ENCODE assay signal across 8 cellular contexts in the genomic region with DNA sequence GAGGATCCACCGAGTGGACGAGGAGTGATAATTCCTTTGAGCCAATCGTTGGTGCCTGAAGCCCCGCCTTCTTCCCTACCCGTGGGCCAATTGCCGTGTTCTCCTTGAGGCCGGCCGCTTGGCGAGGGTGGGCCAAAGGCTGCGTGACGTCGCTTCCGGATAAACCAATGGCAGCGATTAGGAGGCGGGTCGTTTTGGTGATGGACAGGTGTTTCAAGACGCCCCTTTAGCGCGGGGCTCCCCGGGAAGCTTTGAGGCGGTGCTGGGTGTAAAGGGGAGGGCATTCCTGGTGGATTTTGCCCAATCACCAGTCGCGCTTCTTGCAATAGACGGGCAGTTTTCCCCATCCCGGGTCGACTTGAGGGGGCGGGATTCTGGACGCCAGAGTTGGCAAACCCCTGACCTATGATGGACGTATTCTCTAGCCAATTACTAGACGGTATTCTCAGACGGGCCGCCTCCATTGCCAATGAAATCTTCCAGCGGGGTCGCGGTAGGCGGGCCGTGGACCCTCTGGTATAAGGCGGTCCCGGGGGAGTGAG. TPM values are rescaled to one million over a fixed set of nuclear protein-coding genes. Genes with fewer than 3 reads are reported as not detected.
A peak's percentile ranks its signal among the peaks of the same experiment; 100 is the strongest.
DNase-seq lines count a peak whose midpoint lies in the region; ATAC-seq and TF ChIP-seq lines count a peak whose summit lies in the region.

No MANE protein-coding gene starts in this region.

- H3K36me3 ChIP-seq in CD4-positive, CD25-positive, alpha-beta regulatory T cell (ENCODE audit: control insufficient read depth, insufficient read depth, low read length): peaks cover 3% of the 10 kb centered on the region
- H3K36me3 ChIP-seq in effector memory CD4-positive, alpha-beta T cell (ENCODE audit: control insufficient read depth, insufficient read depth, low read length): peaks cover 1% of the 10 kb centered on the region

- H3K4me3 ChIP-seq in CD4-positive, CD25-positive, alpha-beta regulatory T cell (ENCODE audit: low read depth, low read length): peak overlapping the region; percentile 86
- H3K4me3 ChIP-seq in effector memory CD4-positive, alpha-beta T cell (ENCODE audit: insufficient read depth, low read depth, low read length, poor library complexity, severe bottlenecking): peak overlapping the region; percentile 82

- peaks cover 0 to 1% (median 0%) of the 10 kb centered on the region in 7 donors for H3K9me3 Mint-ChIP-seq in CD4-positive, CD25-positive, alpha-beta regulatory T cell

- peaks cover 5 to 56% (median 31%) of the 10 kb centered on the region in 4 donors for H3K4me1 Mint-ChIP-seq in CD4-positive, CD25-positive, alpha-beta regulatory T cell

- no peak for TF ChIP-seq CTCF in GM20000 (IDR thresholded peaks at IDR 0.05; ENCODE audit: extremely low read depth, missing control alignments)

- H3K9me3 ChIP-seq in CD4-positive, CD25-positive, alpha-beta regulatory T cell (ENCODE audit: control insufficient read depth in 2 of 2, low read length in 2 of 2): no peaks in the 10 kb centered on the region
- no peaks in the 10 kb centered on the region for H3K9me3 ChIP-seq in effector memory CD4-positive, alpha-beta T cell (ENCODE audit: control insufficient read depth, low read length)

- H3K36me3 Mint-ChIP-seq in CD4-positive, CD25-positive, alpha-beta regulatory T cell: no peaks in the 10 kb centered on the region

- H3K27me3 Mint-ChIP-seq in CD4-positive, CD25-positive, alpha-beta regulatory T cell: peaks cover 9% of the 10 kb centered on the region

- H3K27ac Mint-ChIP-seq in CD4-positive, CD25-positive, alpha-beta regulatory T cell: peak overlapping the region; percentile 99 to 100 (median 99)

- H3K4me3 Mint-ChIP-seq in CD4-positive, CD25-positive, alpha-beta regulatory T cell: peak overlapping the region; percentile 90 to 99 (median 98)

- H3K27ac ChIP-seq in CD4-positive, CD25-positive, alpha-beta regulatory T cell (ENCODE audit: insufficient read depth, low read length, poor library complexity, severe bottlenecking): peak overlapping the region; percentile 98
- peak overlapping the region; percentile 98 for H3K27ac ChIP-seq in effector memory CD4-positive, alpha-beta T cell (ENCODE audit: insufficient read depth, low read length, poor library complexity, severe bottlenecking)

- no peaks in the 10 kb centered on the region for H3K27me3 ChIP-seq in CD4-positive, CD25-positive, alpha-beta regulatory T cell (ENCODE audit: control insufficient read depth, insufficient read depth, low read length)
- H3K27me3 ChIP-seq in effector memory CD4-positive, alpha-beta T cell (replicated peaks; ENCODE audit: control insufficient read depth, insufficient read depth, low read length, poor library complexity, severe bottlenecking): no peaks in the 10 kb centered on the region

- DNase-seq in CD4-positive, CD25-positive, alpha-beta regulatory T cell: peak; percentile 97 to 100 (median 98)
- DNase-seq in GM20000 (ENCODE audit: low spot score): peak; percentile 97
- peak; percentile 100 for DNase-seq in HS-5 (ENCODE audit: low read depth)
- DNase-seq in NK-92 (lab: John Stamatoyannopoulos, UW; ENCODE audit: unreplicated experiment): peak; percentile 95
- peak; percentile 95 to 98 for DNase-seq in activated CD8-positive, alpha-beta memory T cell treated with anti-CD3 and anti-CD28 coated beads for 4 hours (ENCODE audit: low read depth in 2 of 2)
- peak; percentile 96 to 99 (median 99) for DNase-seq in effector memory CD4-positive, alpha-beta T cell
- peak; percentile 100 for DNase-seq in lung microvascular endothelial cell (ENCODE audit: low read depth in 2 of 2)
- DNase-seq in stimulated activated CD4-positive, alpha-beta T cell treated with anti-CD3 and anti-CD28 coated beads, TNF-alpha, amount 100 ng/mL, for 4 hours (ENCODE audit: low read depth in 3 of 3): peak; percentile 94 to 97 (median 97)

- peak; percentile 79 to 81 for ATAC-seq in CD4-positive, CD25-positive, alpha-beta regulatory T cell (ENCODE audit: low read depth in 2 of 2)

- H3K4me1 ChIP-seq in CD4-positive, CD25-positive, alpha-beta regulatory T cell (ENCODE audit: control insufficient read depth, insufficient read depth, low read length, poor library complexity, severe bottlenecking): peaks cover 51% of the 10 kb centered on the region
- peaks cover 34% of the 10 kb centered on the region for H3K4me1 ChIP-seq in effector memory CD4-positive, alpha-beta T cell (ENCODE audit: control insufficient read depth, insufficient read depth, low read length, poor library complexity, severe bottlenecking)

RNA-seq across cellular contexts. Expression of a gene that starts 0.3 kb away (rescaled TPM):
- 59.2 TPM for total RNA-seq in CD4-positive, CD25-positive, alpha-beta regulatory T cell
- polyA plus RNA-seq in CD4-positive, CD25-positive, alpha-beta regulatory T cell: 100 to 1,000 TPM; 101 to 118 (median 105) TPM
- 257 and 308 TPM in 2 replicates for total RNA-seq in lung microvascular endothelial cell

RNA-seq across cellular contexts. Expression of a gene that starts 11.0 kb away (rescaled TPM):
- total RNA-seq in CD4-positive, CD25-positive, alpha-beta regulatory T cell: 13.6 TPM
- 10 to 100 TPM; 13.6 to 15.3 (median 15.1) TPM for polyA plus RNA-seq in CD4-positive, CD25-positive, alpha-beta regulatory T cell
- 3.4 and 4.8 TPM in 2 replicates for total RNA-seq in lung microvascular endothelial cell

RNA-seq across cellular contexts. Expression of a gene that starts 11.1 kb away (rescaled TPM):
- total RNA-seq in CD4-positive, CD25-positive, alpha-beta regulatory T cell: 235 TPM
- polyA plus RNA-seq in CD4-positive, CD25-positive, alpha-beta regulatory T cell: 100 to 1,000 TPM in 1 of 4 donors, 10 to 100 TPM in 3; 76.4 to 104 (median 95.9) TPM
- total RNA-seq in lung microvascular endothelial cell: 26.8 and 43.1 TPM in 2 replicates

RNA-seq across cellular contexts. Expression of a gene that starts 12.6 kb away (rescaled TPM):
- total RNA-seq in CD4-positive, CD25-positive, alpha-beta regulatory T cell: 1.7 TPM
- under 1 TPM in 2 of 4 donors, not detected in 2; 0.10 to 0.34 TPM for polyA plus RNA-seq in CD4-positive, CD25-positive, alpha-beta regulatory T cell
- 0.22 and 0.40 TPM in 2 replicates for total RNA-seq in lung microvascular endothelial cell

RNA-seq across cellular contexts. Expression of a gene that starts 14.2 kb away (rescaled TPM):
- total RNA-seq in CD4-positive, CD25-positive, alpha-beta regulatory T cell: 0.47 TPM
- under 1 TPM in 3 of 4 donors, not detected in 1; 0.41 to 0.84 (median 0.73) TPM for polyA plus RNA-seq in CD4-positive, CD25-positive, alpha-beta regulatory T cell
- 14.1 and 14.4 TPM in 2 replicates for total RNA-seq in lung microvascular endothelial cell

Comparison
In these comparisons a context has a peak if more than half of its experiments do, and no peak if none do; other contexts are left out.
1. Peak in every context shown above with its lines: DNase-seq, ATAC-seq, H3K4me3 ChIP-seq and H3K27ac ChIP-seq.